ENCODE assay signal across 1 cellular context in genomic region chr15:50260969-50261496, GRCh38.
TF ChIP-seq lines count a peak whose summit lies in the region.

No MANE protein-coding gene starts in this region.

TF ChIP-seq in K562, 482 proteins besides CTCF, POLR2A, EP300 and RAD21 (continued from another document and continues in another):
- TF ChIP-seq, protein P1, sequence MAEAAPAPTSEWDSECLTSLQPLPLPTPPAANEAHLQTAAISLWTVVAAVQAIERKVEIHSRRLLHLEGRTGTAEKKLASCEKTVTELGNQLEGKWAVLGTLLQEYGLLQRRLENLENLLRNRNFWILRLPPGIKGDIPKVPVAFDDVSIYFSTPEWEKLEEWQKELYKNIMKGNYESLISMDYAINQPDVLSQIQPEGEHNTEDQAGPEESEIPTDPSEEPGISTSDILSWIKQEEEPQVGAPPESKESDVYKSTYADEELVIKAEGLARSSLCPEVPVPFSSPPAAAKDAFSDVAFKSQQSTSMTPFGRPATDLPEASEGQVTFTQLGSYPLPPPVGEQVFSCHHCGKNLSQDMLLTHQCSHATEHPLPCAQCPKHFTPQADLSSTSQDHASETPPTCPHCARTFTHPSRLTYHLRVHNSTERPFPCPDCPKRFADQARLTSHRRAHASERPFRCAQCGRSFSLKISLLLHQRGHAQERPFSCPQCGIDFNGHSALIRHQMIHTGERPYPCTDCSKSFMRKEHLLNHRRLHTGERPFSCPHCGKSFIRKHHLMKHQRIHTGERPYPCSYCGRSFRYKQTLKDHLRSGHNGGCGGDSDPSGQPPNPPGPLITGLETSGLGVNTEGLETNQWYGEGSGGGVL (CRISPR knock-in tag; IDR thresholded peaks at IDR 0.05), result no peak
- TF ChIP-seq ETV5 (CRISPR knock-in tag; IDR thresholded peaks at IDR 0.05; ENCODE audit: low read depth), result no peak
- no peak for TF ChIP-seq ZNF551 (CRISPR knock-in tag; IDR thresholded peaks at IDR 0.05)
- no peak for TF ChIP-seq ZBED1 (IDR thresholded peaks at IDR 0.05)
- TF ChIP-seq, protein P2, sequence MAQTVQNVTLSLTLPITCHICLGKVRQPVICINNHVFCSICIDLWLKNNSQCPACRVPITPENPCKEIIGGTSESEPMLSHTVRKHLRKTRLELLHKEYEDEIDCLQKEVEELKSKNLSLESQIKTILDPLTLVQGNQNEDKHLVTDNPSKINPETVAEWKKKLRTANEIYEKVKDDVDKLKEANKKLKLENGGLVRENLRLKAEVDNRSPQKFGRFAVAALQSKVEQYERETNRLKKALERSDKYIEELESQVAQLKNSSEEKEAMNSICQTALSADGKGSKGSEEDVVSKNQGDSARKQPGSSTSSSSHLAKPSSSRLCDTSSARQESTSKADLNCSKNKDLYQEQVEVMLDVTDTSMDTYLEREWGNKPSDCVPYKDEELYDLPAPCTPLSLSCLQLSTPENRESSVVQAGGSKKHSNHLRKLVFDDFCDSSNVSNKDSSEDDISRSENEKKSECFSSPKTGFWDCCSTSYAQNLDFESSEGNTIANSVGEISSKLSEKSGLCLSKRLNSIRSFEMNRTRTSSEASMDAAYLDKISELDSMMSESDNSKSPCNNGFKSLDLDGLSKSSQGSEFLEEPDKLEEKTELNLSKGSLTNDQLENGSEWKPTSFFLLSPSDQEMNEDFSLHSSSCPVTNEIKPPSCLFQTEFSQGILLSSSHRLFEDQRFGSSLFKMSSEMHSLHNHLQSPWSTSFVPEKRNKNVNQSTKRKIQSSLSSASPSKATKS (CRISPR knock-in tag; IDR thresholded peaks at IDR 0.05), result no peak
- no peak for TF ChIP-seq FOS (IDR thresholded peaks at IDR 0.05; ENCODE audit: extremely low read depth, insufficient read length)
- no peak for TF ChIP-seq NFIX (CRISPR knock-in tag; IDR thresholded peaks at IDR 0.05; ENCODE audit: low read depth)
- TF ChIP-seq, protein P3, sequence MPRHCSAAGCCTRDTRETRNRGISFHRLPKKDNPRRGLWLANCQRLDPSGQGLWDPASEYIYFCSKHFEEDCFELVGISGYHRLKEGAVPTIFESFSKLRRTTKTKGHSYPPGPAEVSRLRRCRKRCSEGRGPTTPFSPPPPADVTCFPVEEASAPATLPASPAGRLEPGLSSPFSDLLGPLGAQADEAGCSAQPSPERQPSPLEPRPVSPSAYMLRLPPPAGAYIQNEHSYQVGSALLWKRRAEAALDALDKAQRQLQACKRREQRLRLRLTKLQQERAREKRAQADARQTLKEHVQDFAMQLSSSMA (CRISPR knock-in tag; IDR thresholded peaks at IDR 0.05), result no peak
- 0 out of 2 replicates have a peak, but pooled peaks have one; percentile 63 for TF ChIP-seq MTA3 (IDR thresholded peaks at IDR 0.05; ENCODE audit: borderline replicate concordance)
- TF ChIP-seq RBM39 (optimal IDR thresholded peaks at IDR 0.05; ENCODE audit: low read depth, low read length), result no peak
- no peak for TF ChIP-seq ZNF431 (CRISPR knock-in tag; IDR thresholded peaks at IDR 0.05)
- TF ChIP-seq STAT6 (CRISPR knock-in tag; IDR thresholded peaks at IDR 0.05), result no peak
- TF ChIP-seq STAT5B (CRISPR knock-in tag; IDR thresholded peaks at IDR 0.05), result no peak
- no peak for TF ChIP-seq ZNF511 (CRISPR knock-in tag; IDR thresholded peaks at IDR 0.05)
- TF ChIP-seq ZNF764 (CRISPR knock-in tag; IDR thresholded peaks at IDR 0.05; ENCODE audit: low read depth), result no peak
- TF ChIP-seq RAD51 (IDR thresholded peaks at IDR 0.05; ENCODE audit: borderline replicate concordance, low read depth), result no peak
- TF ChIP-seq, protein P4, sequence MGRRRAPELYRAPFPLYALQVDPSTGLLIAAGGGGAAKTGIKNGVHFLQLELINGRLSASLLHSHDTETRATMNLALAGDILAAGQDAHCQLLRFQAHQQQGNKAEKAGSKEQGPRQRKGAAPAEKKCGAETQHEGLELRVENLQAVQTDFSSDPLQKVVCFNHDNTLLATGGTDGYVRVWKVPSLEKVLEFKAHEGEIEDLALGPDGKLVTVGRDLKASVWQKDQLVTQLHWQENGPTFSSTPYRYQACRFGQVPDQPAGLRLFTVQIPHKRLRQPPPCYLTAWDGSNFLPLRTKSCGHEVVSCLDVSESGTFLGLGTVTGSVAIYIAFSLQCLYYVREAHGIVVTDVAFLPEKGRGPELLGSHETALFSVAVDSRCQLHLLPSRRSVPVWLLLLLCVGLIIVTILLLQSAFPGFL (CRISPR knock-in tag; IDR thresholded peaks at IDR 0.05), result no peak
- TF ChIP-seq CGGBP1 (CRISPR knock-in tag; IDR thresholded peaks at IDR 0.05), result no peak
- peak; percentile 88 for TF ChIP-seq PYGO2 (tag; IDR thresholded peaks at IDR 0.05)
- peak; percentile 44; the same call in 1 of the 2 replicates for TF ChIP-seq EP400 (IDR thresholded peaks at IDR 0.05)
- TF ChIP-seq, protein P5, sequence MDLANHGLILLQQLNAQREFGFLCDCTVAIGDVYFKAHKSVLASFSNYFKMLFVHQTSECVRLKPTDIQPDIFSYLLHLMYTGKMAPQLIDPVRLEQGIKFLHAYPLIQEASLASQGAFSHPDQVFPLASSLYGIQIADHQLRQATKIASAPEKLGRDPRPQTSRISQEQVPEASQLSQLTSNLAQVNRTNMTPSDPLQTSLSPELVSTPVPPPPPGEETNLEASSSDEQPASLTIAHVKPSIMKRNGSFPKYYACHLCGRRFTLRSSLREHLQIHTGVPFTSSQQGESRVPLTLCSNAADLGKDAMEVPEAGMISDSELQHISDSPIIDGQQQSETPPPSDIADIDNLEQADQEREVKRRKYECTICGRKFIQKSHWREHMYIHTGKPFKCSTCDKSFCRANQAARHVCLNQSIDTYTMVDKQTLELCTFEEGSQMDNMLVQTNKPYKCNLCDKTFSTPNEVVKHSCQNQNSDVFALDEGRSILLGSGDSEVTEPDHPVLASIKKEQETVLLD (IDR thresholded peaks at IDR 0.05), result peak; percentile 63; the same call in 1 of the 2 replicates
- TF ChIP-seq CCAR2 (IDR thresholded peaks at IDR 0.05; ENCODE audit: low read depth, low read length), result no peak
- TF ChIP-seq PHF20 (IDR thresholded peaks at IDR 0.05; ENCODE audit: partially characterized antibody), result no peak
- TF ChIP-seq ARID2 (IDR thresholded peaks at IDR 0.05), result no peak
- no peak; the same call in 1 of the 2 replicates for TF ChIP-seq DIDO1 (tag; IDR thresholded peaks at IDR 0.05; ENCODE audit: low read depth)
- peak; percentile 79; the same call in 1 of the 2 replicates for TF ChIP-seq LCOR (CRISPR knock-in tag; IDR thresholded peaks at IDR 0.05)
- no peak for TF ChIP-seq FOXK1 (CRISPR knock-in tag; IDR thresholded peaks at IDR 0.05; ENCODE audit: borderline replicate concordance)
- TF ChIP-seq ZNF41 (CRISPR knock-in tag; conservative IDR thresholded peaks at IDR 0.05), result no peak
- TF ChIP-seq, protein P6, sequence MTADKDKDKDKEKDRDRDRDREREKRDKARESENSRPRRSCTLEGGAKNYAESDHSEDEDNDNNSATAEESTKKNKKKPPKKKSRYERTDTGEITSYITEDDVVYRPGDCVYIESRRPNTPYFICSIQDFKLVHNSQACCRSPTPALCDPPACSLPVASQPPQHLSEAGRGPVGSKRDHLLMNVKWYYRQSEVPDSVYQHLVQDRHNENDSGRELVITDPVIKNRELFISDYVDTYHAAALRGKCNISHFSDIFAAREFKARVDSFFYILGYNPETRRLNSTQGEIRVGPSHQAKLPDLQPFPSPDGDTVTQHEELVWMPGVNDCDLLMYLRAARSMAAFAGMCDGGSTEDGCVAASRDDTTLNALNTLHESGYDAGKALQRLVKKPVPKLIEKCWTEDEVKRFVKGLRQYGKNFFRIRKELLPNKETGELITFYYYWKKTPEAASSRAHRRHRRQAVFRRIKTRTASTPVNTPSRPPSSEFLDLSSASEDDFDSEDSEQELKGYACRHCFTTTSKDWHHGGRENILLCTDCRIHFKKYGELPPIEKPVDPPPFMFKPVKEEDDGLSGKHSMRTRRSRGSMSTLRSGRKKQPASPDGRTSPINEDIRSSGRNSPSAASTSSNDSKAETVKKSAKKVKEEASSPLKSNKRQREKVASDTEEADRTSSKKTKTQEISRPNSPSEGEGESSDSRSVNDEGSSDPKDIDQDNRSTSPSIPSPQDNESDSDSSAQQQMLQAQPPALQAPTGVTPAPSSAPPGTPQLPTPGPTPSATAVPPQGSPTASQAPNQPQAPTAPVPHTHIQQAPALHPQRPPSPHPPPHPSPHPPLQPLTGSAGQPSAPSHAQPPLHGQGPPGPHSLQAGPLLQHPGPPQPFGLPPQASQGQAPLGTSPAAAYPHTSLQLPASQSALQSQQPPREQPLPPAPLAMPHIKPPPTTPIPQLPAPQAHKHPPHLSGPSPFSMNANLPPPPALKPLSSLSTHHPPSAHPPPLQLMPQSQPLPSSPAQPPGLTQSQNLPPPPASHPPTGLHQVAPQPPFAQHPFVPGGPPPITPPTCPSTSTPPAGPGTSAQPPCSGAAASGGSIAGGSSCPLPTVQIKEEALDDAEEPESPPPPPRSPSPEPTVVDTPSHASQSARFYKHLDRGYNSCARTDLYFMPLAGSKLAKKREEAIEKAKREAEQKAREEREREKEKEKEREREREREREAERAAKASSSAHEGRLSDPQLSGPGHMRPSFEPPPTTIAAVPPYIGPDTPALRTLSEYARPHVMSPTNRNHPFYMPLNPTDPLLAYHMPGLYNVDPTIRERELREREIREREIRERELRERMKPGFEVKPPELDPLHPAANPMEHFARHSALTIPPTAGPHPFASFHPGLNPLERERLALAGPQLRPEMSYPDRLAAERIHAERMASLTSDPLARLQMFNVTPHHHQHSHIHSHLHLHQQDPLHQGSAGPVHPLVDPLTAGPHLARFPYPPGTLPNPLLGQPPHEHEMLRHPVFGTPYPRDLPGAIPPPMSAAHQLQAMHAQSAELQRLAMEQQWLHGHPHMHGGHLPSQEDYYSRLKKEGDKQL (CRISPR knock-in tag; IDR thresholded peaks at IDR 0.05; ENCODE audit: borderline replicate concordance), result no peak
- TF ChIP-seq SMAD1 (IDR thresholded peaks at IDR 0.05; ENCODE audit: low read depth, low read length, partially characterized antibody), result peak; percentile 61
- TF ChIP-seq ZEB2 (IDR thresholded peaks at IDR 0.05), result peak; percentile 93
- TF ChIP-seq, protein P7, sequence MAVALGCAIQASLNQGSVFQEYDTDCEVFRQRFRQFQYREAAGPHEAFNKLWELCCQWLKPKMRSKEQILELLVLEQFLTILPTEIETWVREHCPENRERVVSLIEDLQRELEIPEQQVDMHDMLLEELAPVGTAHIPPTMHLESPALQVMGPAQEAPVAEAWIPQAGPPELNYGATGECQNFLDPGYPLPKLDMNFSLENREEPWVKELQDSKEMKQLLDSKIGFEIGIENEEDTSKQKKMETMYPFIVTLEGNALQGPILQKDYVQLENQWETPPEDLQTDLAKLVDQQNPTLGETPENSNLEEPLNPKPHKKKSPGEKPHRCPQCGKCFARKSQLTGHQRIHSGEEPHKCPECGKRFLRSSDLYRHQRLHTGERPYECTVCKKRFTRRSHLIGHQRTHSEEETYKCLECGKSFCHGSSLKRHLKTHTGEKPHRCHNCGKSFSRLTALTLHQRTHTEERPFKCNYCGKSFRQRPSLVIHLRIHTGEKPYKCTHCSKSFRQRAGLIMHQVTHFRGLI (CRISPR knock-in tag; IDR thresholded peaks at IDR 0.05), result no peak
- peak; percentile 33 to 90; a peak in 3 of 4 replicates for TF ChIP-seq ARNT (IDR thresholded peaks at IDR 0.05)
- TF ChIP-seq, protein P8, sequence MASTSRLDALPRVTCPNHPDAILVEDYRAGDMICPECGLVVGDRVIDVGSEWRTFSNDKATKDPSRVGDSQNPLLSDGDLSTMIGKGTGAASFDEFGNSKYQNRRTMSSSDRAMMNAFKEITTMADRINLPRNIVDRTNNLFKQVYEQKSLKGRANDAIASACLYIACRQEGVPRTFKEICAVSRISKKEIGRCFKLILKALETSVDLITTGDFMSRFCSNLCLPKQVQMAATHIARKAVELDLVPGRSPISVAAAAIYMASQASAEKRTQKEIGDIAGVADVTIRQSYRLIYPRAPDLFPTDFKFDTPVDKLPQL (IDR thresholded peaks at IDR 0.05; ENCODE audit: extremely low read depth, insufficient read length), result no peak
- no peak for TF ChIP-seq PTBP1 (IDR thresholded peaks at IDR 0.05; ENCODE audit: low read depth, low read length)
- no peak for TF ChIP-seq SRSF1 (IDR thresholded peaks at IDR 0.05; ENCODE audit: low read depth, low read length)
- TF ChIP-seq ZKSCAN1 (IDR thresholded peaks at IDR 0.05; ENCODE audit: low read depth, low read length), result no peak
- TF ChIP-seq SIX5 (IDR thresholded peaks at IDR 0.05; ENCODE audit: borderline replicate concordance in 1 of 2, insufficient read depth in 1 of 2, low read depth in 1 of 2, low read length in 2 of 2), result 0 out of 4 replicates have a peak, but pooled peaks of 1 of the 2 experiments have one; percentile 6
- TF ChIP-seq ZBTB17 (CRISPR knock-in tag; IDR thresholded peaks at IDR 0.05), result no peak
- TF ChIP-seq PML (IDR thresholded peaks at IDR 0.05; ENCODE audit: low read length), result peak; percentile 93
- TF ChIP-seq RB1 (IDR thresholded peaks at IDR 0.05; ENCODE audit: low read depth), result peak; percentile 11; the same call in 1 of the 2 replicates
- TF ChIP-seq PTTG1 (tag; IDR thresholded peaks at IDR 0.05; ENCODE audit: low read depth), result no peak
- no peak for TF ChIP-seq E2F3 (CRISPR knock-in tag; IDR thresholded peaks at IDR 0.05)
- TF ChIP-seq BDP1 (IDR thresholded peaks at IDR 0.05; ENCODE audit: insufficient read depth, insufficient read length), result no peak
- no peak for TF ChIP-seq ZNF217 (CRISPR knock-in tag; IDR thresholded peaks at IDR 0.05)
- no peak for TF ChIP-seq HSF4 (CRISPR knock-in tag; IDR thresholded peaks at IDR 0.05; ENCODE audit: borderline replicate concordance)
- TF ChIP-seq YBX1 (IDR thresholded peaks at IDR 0.05), result no peak
- no peak for TF ChIP-seq YY1 (IDR thresholded peaks at IDR 0.05; ENCODE audit: borderline replicate concordance in 1 of 3, control insufficient read depth in 1 of 3, extremely low read depth in 1 of 3, insufficient read depth in 3 of 3, insufficient read length in 1 of 3, insufficient replicate concordance in 2 of 3, low read depth in 1 of 3, low read length in 2 of 3)
- no peak for TF ChIP-seq PRPF4 (IDR thresholded peaks at IDR 0.05; ENCODE audit: insufficient read depth, low read depth, low read length, poor library complexity, severe bottlenecking)
